ENCODE assay signal across 11 cellular contexts in the genomic region with DNA sequence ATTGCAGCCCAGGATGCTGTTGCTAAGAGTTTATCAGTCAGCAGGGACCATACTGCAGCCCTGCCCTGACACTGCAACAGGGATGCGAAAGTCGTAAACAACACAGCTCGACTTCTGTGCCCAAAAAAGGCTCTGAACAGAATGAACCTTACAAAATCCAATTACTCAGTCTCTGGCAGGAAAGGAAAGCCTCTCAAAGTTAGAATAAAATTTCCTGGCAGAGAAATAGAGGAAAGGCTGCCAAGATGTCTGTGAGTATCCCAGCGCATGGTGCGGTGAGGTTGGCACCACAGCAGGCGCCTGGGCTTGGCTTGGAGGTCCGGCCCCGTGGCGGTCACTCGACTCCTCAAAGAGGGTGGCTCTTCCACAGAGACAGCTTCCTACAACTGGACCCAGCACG.
A peak's percentile ranks its signal among the peaks of the same experiment; 100 is the strongest.
DNase-seq lines count a peak whose midpoint lies in the region; ATAC-seq and TF ChIP-seq lines count a peak whose summit lies in the region.
"Had no signal": no experiment of that assay in that cellular context is flagged by ENCODE, and none has a peak within 500 bp of the region (broad histone marks: within the 10 kb centered on the region; RNA-seq: fewer than 3 reads in every experiment).

No MANE protein-coding gene starts in this region.

- intact Hi-C loops in left colon (cut with DNase I, micrococcal nuclease) = no loop called here

- in situ Hi-C loops in astrocyte of the spinal cord (cut with HindIII; ENCODE audit: low sequenced_read_pairs) = no loop called here

- DNase-seq in NCI-H1105 treated with DMSO at 0.1 percent for 48 hours (lab: John Stamatoyannopoulos, UW) (peak; percentile 75), astrocyte of the spinal cord (ENCODE audit: low read depth, low spot score) (peak; percentile 43), left colon (peak in 1 of 2 donors; percentile 51), D341Med (ENCODE audit: low spot score) (no peak)
- DNase-seq in stimulated activated CD4-positive, alpha-beta T cell treated with anti-CD3 and anti-CD28 coated beads, Interleukin-2, amount 100 ng/mL, for 24 hours = no peak
- DNase-seq in activated CD4-positive, alpha-beta T cell treated with anti-CD3 and anti-CD28 coated beads for 1 hour = no peak
- DNase-seq: natural killer cell had no signal

- peak overlapping the region; percentile 61 for H3K27ac ChIP-seq in temporal lobe (ENCODE audit: low read depth, low read length)
- H3K27ac ChIP-seq: C4-2B, SJSA1 had no signal

- ATAC-seq in left colon (peak; percentile 15), HG03571 (IDR thresholded peaks at IDR 0.05; ENCODE audit: unreplicated experiment) (no peak)

- TF ChIP-seq CTCF in astrocyte of the spinal cord (IDR thresholded peaks at IDR 0.05; ENCODE audit: low read depth, low read length) = no peak

- no peak overlapping the region for H3K4me3 ChIP-seq in astrocyte of the spinal cord (ENCODE audit: low read depth, low read length)
- H3K4me3 ChIP-seq: SJSA1 had no signal

Comparison
In these comparisons a context has a peak if more than half of its experiments do, and no peak if none do; other contexts are left out.
1. DNase-seq: peak in NCI-H1105 treated with DMSO at 0.1 percent for 48 hours (single experiment) and astrocyte of the spinal cord (single experiment); none in D341Med (single experiment), stimulated activated CD4-positive, alpha-beta T cell treated with anti-CD3 and anti-CD28 coated beads, Interleukin-2, amount 100 ng/mL, for 24 hours (0 of 2) and activated CD4-positive, alpha-beta T cell treated with anti-CD3 and anti-CD28 coated beads for 1 hour (single experiment).